8 cellular contexts compared by ENCODE assay signal in genomic region chr11:22666700-22667439, GRCh38. TPM values are rescaled to one million over a fixed set of nuclear protein-coding genes. Genes with fewer than 3 reads are reported as not detected.
A peak's percentile ranks its signal among the peaks of the same experiment; 100 is the strongest.
DNase-seq lines count a peak whose midpoint lies in the region; ATAC-seq and TF ChIP-seq lines count a peak whose summit lies in the region.
"Had no signal": no experiment of that assay in that cellular context is flagged by ENCODE, and none has a peak within 500 bp of the region (broad histone marks: within the 10 kb centered on the region; RNA-seq: fewer than 3 reads in every experiment).

No MANE protein-coding gene starts in this region.

- peaks cover 6% of the 10 kb centered on the region for H3K4me1 ChIP-seq in endodermal cell (ENCODE audit: control insufficient read depth, insufficient read depth, low read length)
- no peaks in the 10 kb centered on the region for H3K4me1 ChIP-seq in mucosa of descending colon (ENCODE audit: low read depth)
- peaks cover 8% of the 10 kb centered on the region for H3K4me1 ChIP-seq in testis

- H3K27me3 Mint-ChIP-seq in endodermal cell (ENCODE audit: insufficient read depth) = peaks cover 21% of the 10 kb centered on the region

- peak; percentile 61 for TF ChIP-seq CTCF in endodermal cell (conservative IDR thresholded peaks at IDR 0.05)
- no peak for TF ChIP-seq CTCF in mucosa of descending colon (IDR thresholded peaks at IDR 0.05)
- TF ChIP-seq CTCF in testis (IDR thresholded peaks at IDR 0.05) = no peak

- H3K36me3 ChIP-seq in endodermal cell (ENCODE audit: control insufficient read depth, insufficient read depth, low read length) (no peaks in the 10 kb centered on the region), mucosa of descending colon (ENCODE audit: low read depth) (no peaks in the 10 kb centered on the region), testis (ENCODE audit: low read depth, missing control alignments) (no peaks in the 10 kb centered on the region)

- no peak overlapping the region for H3K9ac ChIP-seq in endodermal cell (ENCODE audit: extremely low read depth, low read length, poor library complexity, severe bottlenecking)

- 16 to 63% methylated on average over 2 to 40 of the region's 40 CpGs for WGBS in endodermal cell (ENCODE audit: insufficient coverage in 1 of 2, insufficient read length in 1 of 2), 2 experiments
- 2 to 4% methylated on average over 14 to 40 of the region's 40 CpGs for WGBS in testis, 2 donors

- H3K4me3 ChIP-seq in endodermal cell (ENCODE audit: low read length) (peak overlapping the region; percentile 77), mucosa of descending colon (no peak overlapping the region), testis (peak overlapping the region; percentile 1 to 53)

- intact Hi-C loops in mucosa of descending colon (cut with DNase I, micrococcal nuclease) (no loop called here), testis (cut with DNase I; ENCODE audit: low total_unique reads) (no loop called here)

- H3K27me3 ChIP-seq in endodermal cell (ENCODE audit: control insufficient read depth, insufficient read depth, low read length, poor library complexity, severe bottlenecking) (peaks cover 12% of the 10 kb centered on the region), testis (no peaks in the 10 kb centered on the region)

- H3K9me3 ChIP-seq in endodermal cell (ENCODE audit: control insufficient read depth, low read length) (no peaks in the 10 kb centered on the region), mucosa of descending colon (no peaks in the 10 kb centered on the region), testis (no peaks in the 10 kb centered on the region)

- DNase-seq in endodermal cell (peak; percentile 91), mucosa of descending colon (peak; percentile 19 to 49 (median 35)), testis (peak; percentile 56), SKM-1 treated with dmso at 0.1 percent for 144 hours (lab: John Stamatoyannopoulos, UW; ENCODE audit: unreplicated experiment) (no peak)

- H3K36me3 Mint-ChIP-seq in endodermal cell (ENCODE audit: low read depth) = no peaks in the 10 kb centered on the region

- H3K4me1 Mint-ChIP-seq in endodermal cell = peaks cover 20% of the 10 kb centered on the region

- no peak overlapping the region for H3K27ac Mint-ChIP-seq in endodermal cell

- ATAC-seq in GM18511 (IDR thresholded peaks at IDR 0.05; ENCODE audit: unreplicated experiment) (peak; percentile 52), HG02571 (IDR thresholded peaks at IDR 0.05; ENCODE audit: unreplicated experiment) (peak; percentile 52), mucosa of descending colon (peak; percentile 76)

- TF ChIP-seq POLR2A in testis (IDR thresholded peaks at IDR 0.05) = no peak

- H3K9me3 Mint-ChIP-seq in endodermal cell = no peaks in the 10 kb centered on the region

- H3K27ac ChIP-seq in endodermal cell (ENCODE audit: low read depth, low read length) (peak overlapping the region; percentile 36), testis (no peak overlapping the region)
- H3K27ac ChIP-seq: VCaP had no signal

- peak overlapping the region; percentile 61 for H3K4me3 Mint-ChIP-seq in endodermal cell

TF ChIP-seq in PFSK-1, 5 proteins besides CTCF, POLR2A, EP300 and RAD21:
- TF ChIP-seq REST (IDR thresholded peaks at IDR 0.05; ENCODE audit: insufficient read depth in 1 of 2, low read depth in 2 of 2, low read length in 2 of 2) = peak in 1 of 2 experiments; percentile 41; a peak in 1 of 4 replicates
- TF ChIP-seq TAF1 (IDR thresholded peaks at IDR 0.05; ENCODE audit: borderline replicate concordance, insufficient read depth, low read length) = no peak
- TF ChIP-seq POLR2AphosphoS5 (IDR thresholded peaks at IDR 0.05; ENCODE audit: low read depth, low read length) = no peak; the same call in 1 of the 2 replicates
- no peak for TF ChIP-seq FOXP2 (optimal IDR thresholded peaks at IDR 0.05; ENCODE audit: borderline replicate concordance, extremely low read depth, extremely low read length, insufficient read depth)
- TF ChIP-seq SIN3A (IDR thresholded peaks at IDR 0.05; ENCODE audit: borderline replicate concordance, insufficient read depth, low read length) = peak; percentile 65; the same call in 1 of the 2 replicates

RNA-seq across cellular contexts. Expression of gene GAS2, which starts 0.5 kb away (rescaled TPM):
- 35.6 TPM for polyA plus RNA-seq in PFSK-1 (2012; ENCODE audit: insufficient read length, low read depth)
- total RNA-seq in endodermal cell = 1 to 10 TPM; 3.0 to 4.1 TPM
- 5.6 TPM for polyA plus RNA-seq in endodermal cell (2013, experiment 1 of 2)
- 4.8 TPM for polyA plus RNA-seq in endodermal cell (2013, experiment 2 of 2)
- 1 to 10 TPM; 2.0 to 2.8 (median 2.5) TPM for total RNA-seq in mucosa of descending colon
- total RNA-seq in testis = 10 to 100 TPM in 1 of 2 donors, 1 to 10 TPM in 1; 9.0 to 25.2 TPM
- 5.5 TPM for polyA plus RNA-seq in testis (ENCODE audit: insufficient read depth, low read depth, low replicate concordance)

RNA-seq across cellular contexts. Expression of gene FANCF, which starts 41.2 kb away (rescaled TPM):
- polyA plus RNA-seq in PFSK-1 (2012; ENCODE audit: insufficient read length, low read depth) = 5.5 TPM
- total RNA-seq in endodermal cell = 10 to 100 TPM; 19.7 to 28.7 TPM
- polyA plus RNA-seq in endodermal cell (2013, experiment 1 of 2) = 19.7 TPM
- 17.6 TPM for polyA plus RNA-seq in endodermal cell (2013, experiment 2 of 2)
- 10 to 100 TPM in 2 of 3 donors, 1 to 10 TPM in 1; 9.5 to 14.7 (median 12.9) TPM for total RNA-seq in mucosa of descending colon
- total RNA-seq in testis = 10 to 100 TPM; 11.3 to 14.8 TPM
- 12.7 TPM for polyA plus RNA-seq in testis (ENCODE audit: insufficient read depth, low read depth, low replicate concordance)
